8 cellular contexts compared by ENCODE assay signal in genomic region chr7:12322287-12322902, GRCh38.
DNase-seq lines count a peak whose midpoint lies in the region; ATAC-seq and TF ChIP-seq lines count a peak whose summit lies in the region.

No MANE protein-coding gene starts in this region.

- H3K36me3 Mint-ChIP-seq in activated CD8-positive, alpha-beta T cell treated with anti-CD3 and anti-CD28 coated beads, Interleukin-2, amount 10 ng/mL, durations not matched to agents 7 days and 5 days (ENCODE audit: low read depth), result no peaks in the 10 kb centered on the region

- H3K27me3 Mint-ChIP-seq in activated CD8-positive, alpha-beta T cell treated with anti-CD3 and anti-CD28 coated beads, Interleukin-2, amount 10 ng/mL, durations not matched to agents 7 days and 5 days (ENCODE audit: low read depth), result peaks cover 2% of the 10 kb centered on the region

- no peaks in the 10 kb centered on the region for H3K9me3 ChIP-seq in HEK293 (ENCODE audit: control insufficient read depth, insufficient read depth, low read depth, low read length)

- H3K27ac Mint-ChIP-seq in activated CD8-positive, alpha-beta T cell treated with anti-CD3 and anti-CD28 coated beads, Interleukin-2, amount 10 ng/mL, durations not matched to agents 7 days and 5 days, result no peak overlapping the region

- POLR2A ChIA-PET in HEK293 (lab: Yijun Ruan, JAX), result no interaction called here
- POLR2A ChIA-PET in activated CD8-positive, alpha-beta T cell treated with anti-CD3 and anti-CD28 coated beads, Interleukin-2, amount 10 ng/mL, durations not matched to agents 7 days and 5 days (lab: Charles Lee), result interaction anchor here (1.5 kb wide), 1 partner anchor 111 kb away, joined by 5 read pairs; the partner anchor contains the start of gene TMEM106B

- no peak overlapping the region for H3K27ac ChIP-seq in HEK293 (ENCODE audit: extremely low read depth, low read depth, low read length)

- H3K4me3 Mint-ChIP-seq in activated CD8-positive, alpha-beta T cell treated with anti-CD3 and anti-CD28 coated beads, Interleukin-2, amount 10 ng/mL, durations not matched to agents 7 days and 5 days, result no peak overlapping the region

- H3K36me3 ChIP-seq in HEK293 (ENCODE audit: control insufficient read depth in 2 of 2, insufficient read depth in 1 of 2, low read length in 2 of 2), result no peaks in the 10 kb centered on the region

- CTCF ChIA-PET in HEK293 (lab: Yijun Ruan, JAX), result interaction anchor here (1.0 to 1.6 kb wide), 5 partner anchors 14 to 486 kb away, joined by 3 to 5 read pairs (median 4); no protein-coding TSS in a partner anchor
- CTCF ChIA-PET in activated CD8-positive, alpha-beta T cell treated with anti-CD3 and anti-CD28 coated beads, Interleukin-2, amount 10 ng/mL, durations not matched to agents 7 days and 5 days (lab: Charles Lee), result interaction anchor here (0.6 to 1.5 kb wide), 8 partner anchors 25 to 267 kb away, joined by 3 to 14 read pairs (median 4); partner anchors contain the start of gene TMEM106B

- no peaks in the 10 kb centered on the region for H3K9me3 Mint-ChIP-seq in activated CD8-positive, alpha-beta T cell treated with anti-CD3 and anti-CD28 coated beads, Interleukin-2, amount 10 ng/mL, durations not matched to agents 7 days and 5 days (ENCODE audit: insufficient read depth)

- peaks cover 14% of the 10 kb centered on the region for H3K4me1 Mint-ChIP-seq in activated CD8-positive, alpha-beta T cell treated with anti-CD3 and anti-CD28 coated beads, Interleukin-2, amount 10 ng/mL, durations not matched to agents 7 days and 5 days (ENCODE audit: low read depth)

- no peak for ATAC-seq in activated CD8-positive, alpha-beta T cell treated with anti-CD3 and anti-CD28 coated beads, Interleukin-2, amount 10 ng/mL, durations not matched to agents 7 days and 5 days
- ATAC-seq in HG03469 (IDR thresholded peaks at IDR 0.05; ENCODE audit: unreplicated experiment) (no peak), GM21576 (IDR thresholded peaks at IDR 0.05; ENCODE audit: unreplicated experiment) (no peak)

- no peak overlapping the region for H3K4me3 ChIP-seq in HEK293 (ENCODE audit: low read depth, low read length)

- H3K4me1 ChIP-seq in HEK293 (ENCODE audit: control insufficient read depth, insufficient read depth, low read length), result no peaks in the 10 kb centered on the region

- DNase-seq in DMS114 treated with DMSO at 0.1 percent for 48 hours (lab: John Stamatoyannopoulos, UW; ENCODE audit: unreplicated experiment) (peak; percentile 34), iris pigment epithelial cell (ENCODE audit: low read depth) (peak; percentile 42)
- DNase-seq in activated CD8-positive, alpha-beta T cell treated with anti-CD3 and anti-CD28 coated beads, Interleukin-2, amount 10 ng/mL, durations not matched to agents 7 days and 5 days, result peak; percentile 39
- no peak for DNase-seq in effector CD8-positive, alpha-beta T cell (lab: John Stamatoyannopoulos, UW)
- DNase-seq in activated CD4-positive, alpha-beta T cell treated with anti-CD3 and anti-CD28 coated beads, Interleukin-2, amount 50 U/mL, for 48 hours, result no peak

- TF ChIP-seq CTCF in HEK293 (tag by site-specific recombination; IDR thresholded peaks at IDR 0.05), result no peak

TF ChIP-seq in HEK293, 187 proteins besides CTCF, POLR2A, EP300 and RAD21:
- TF ChIP-seq ZNF654 (tag by site-specific recombination; IDR thresholded peaks at IDR 0.05; ENCODE audit: low read depth) (peak; percentile 58), ZNF155 (tag by site-specific recombination; IDR thresholded peaks at IDR 0.05) (no peak)

Comparison
In these comparisons a context has a peak if more than half of its experiments do, and no peak if none do; other contexts are left out.
1. DNase-seq: peak in DMS114 treated with DMSO at 0.1 percent for 48 hours (single experiment), activated CD8-positive, alpha-beta T cell treated with anti-CD3 and anti-CD28 coated beads, Interleukin-2, amount 10 ng/mL, durations not matched to agents 7 days and 5 days (single experiment) and iris pigment epithelial cell (single experiment); none in effector CD8-positive, alpha-beta T cell (single experiment) and activated CD4-positive, alpha-beta T cell treated with anti-CD3 and anti-CD28 coated beads, Interleukin-2, amount 50 U/mL, for 48 hours (0 of 2).